Comparison of ENCODE assay signal across 8 cellular contexts in genomic region chr2:72150157-72150960, GRCh38. TPM values are rescaled to one million over a fixed set of nuclear protein-coding genes. Genes with fewer than 3 reads are reported as not detected.
DNase-seq lines count a peak whose midpoint lies in the region; ATAC-seq and TF ChIP-seq lines count a peak whose summit lies in the region.

No MANE protein-coding gene starts in this region.

- TF ChIP-seq CTCF in foreskin fibroblast (IDR thresholded peaks at IDR 0.05; ENCODE audit: low read depth, low read length) (peak; percentile 69), neutrophil (IDR thresholded peaks at IDR 0.05) (peak; percentile 57), suprapubic skin (IDR thresholded peaks at IDR 0.05) (peak; percentile 76 to 95)

- 8% methylated on average over 21 of the region's 28 CpGs for whole genome bisulfite sequencing in suprapubic skin

- no peak for TF ChIP-seq EP300 in suprapubic skin (IDR thresholded peaks at IDR 0.05)

- peak; percentile 87 for ATAC-seq in GM21786 (IDR thresholded peaks at IDR 0.05; ENCODE audit: unreplicated experiment)

- DNase-seq in DMS 273 treated with DMSO at 0.1 percent for 48 hours (lab: John Stamatoyannopoulos, UW) (peak; percentile 50), Kasumi-1 (lab: John Stamatoyannopoulos, UW) (peak; percentile 77 to 84), RPMI8226 (peak; percentile 73), foreskin fibroblast (peak; percentile 56 to 86), suprapubic skin (ENCODE audit: low spot score in 2 of 2) (peak; percentile 88 to 90)
- DNase-seq in activated effector memory CD4-positive, alpha-beta T cell treated with Interleukin-2 at 50 U/mL for 16 hours, result peak; percentile 33

- H3K4me3 ChIP-seq in foreskin fibroblast (ENCODE audit: low read depth in 1 of 2, low read length in 2 of 2) (peak overlapping the region; percentile 15 to 58), neutrophil (ENCODE audit: low read depth in 1 of 2, low read length in 1 of 2) (peak overlapping the region in 1 of 2 experiments; percentile 47), suprapubic skin (peak overlapping the region; percentile 64)

- TF ChIP-seq POLR2A in suprapubic skin (IDR thresholded peaks at IDR 0.05), result no peak

- H3K4me1 ChIP-seq in neutrophil (ENCODE audit: control insufficient read depth in 1 of 2, insufficient read depth in 1 of 2, low read depth in 1 of 2, low read length in 1 of 2) (peaks cover 14 to 39% of the 10 kb centered on the region in 2 experiments), suprapubic skin (peaks cover 49% of the 10 kb centered on the region)

- H3K27me3 ChIP-seq in neutrophil (peaks cover 100% of the 10 kb centered on the region), suprapubic skin (peaks cover 71% of the 10 kb centered on the region)

- H3K36me3 ChIP-seq in neutrophil (no peaks in the 10 kb centered on the region), suprapubic skin (no peaks in the 10 kb centered on the region)

- H3K27ac ChIP-seq in neutrophil, result no peak overlapping the region
- no peak overlapping the region for H3K27ac ChIP-seq in suprapubic skin

- H3K9me3 ChIP-seq in neutrophil (no peaks in the 10 kb centered on the region), suprapubic skin (no peaks in the 10 kb centered on the region)

RNA-seq across cellular contexts. Expression of gene CYP26B1, which starts 2.7 kb away (rescaled TPM):
- 10 to 100 TPM; 53.3 to 83.3 (median 67.7) TPM for total RNA-seq in suprapubic skin

Comparison
In these comparisons a context has a peak if more than half of its experiments do, and no peak if none do; other contexts are left out.
1. DNase-seq: peak in every context shown above with its lines; median percentile 89 in suprapubic skin; 80 in Kasumi-1; 73 in RPMI8226; 71 in foreskin fibroblast; 50 in DMS 273 treated with DMSO at 0.1 percent for 48 hours; 33 in activated effector memory CD4-positive, alpha-beta T cell treated with Interleukin-2 at 50 U/mL for 16 hours.